In the genomic region with DNA sequence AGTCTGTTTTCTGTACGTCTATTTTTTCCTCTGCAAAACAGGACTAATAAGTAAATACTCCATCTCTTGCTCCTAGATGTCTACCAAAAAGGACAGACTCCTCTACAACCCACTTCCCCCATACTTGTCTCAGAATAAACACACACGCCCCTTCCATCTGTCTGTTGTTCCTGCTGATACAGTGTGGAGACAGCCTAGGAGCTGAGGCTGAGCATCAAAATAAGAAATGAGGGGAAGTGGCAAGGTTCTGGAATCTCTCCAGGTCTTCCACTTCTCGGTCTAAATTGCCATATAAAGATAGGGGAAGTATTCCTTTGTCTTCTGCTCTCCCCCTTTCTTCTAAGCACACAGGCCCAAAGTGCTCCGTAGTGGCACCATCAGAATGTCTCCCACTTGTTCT, we compare ENCODE assay signal across 20 cellular contexts. TPM values are rescaled to one million over a fixed set of nuclear protein-coding genes. Genes with fewer than 3 reads are reported as not detected.
A peak's percentile ranks its signal among the peaks of the same experiment; 100 is the strongest.
DNase-seq lines count a peak whose midpoint lies in the region; ATAC-seq, FAIRE-seq and TF ChIP-seq lines count a peak whose summit lies in the region.
"Had no signal": no experiment of that assay in that cellular context is flagged by ENCODE, and none has a peak within 500 bp of the region (broad histone marks: within the 10 kb centered on the region; RNA-seq: fewer than 3 reads in every experiment).

No MANE protein-coding gene starts in this region.

- CTCF ChIA-PET in K562 (lab: Yijun Ruan, JAX; ENCODE audit: low intra/inter-chr PET ratio): no interaction called here

- no peak overlapping the region for H2AFZ ChIP-seq in K562 (ENCODE audit: low read depth, low read length)

- TF ChIP-seq CTCF in K562 (IDR thresholded peaks at IDR 0.05 in 2 of 3, conservative IDR thresholded peaks at IDR 0.05 in 1 of 3; ENCODE audit: insufficient read depth in 2 of 3, low read depth in 1 of 3, low read length in 3 of 3) (no peak), spleen (IDR thresholded peaks at IDR 0.05 in 8 of 11, conservative IDR thresholded peaks at IDR 0.05 in 3 of 11) (no peak)

- TF ChIP-seq EP300 in K562 (IDR thresholded peaks at IDR 0.05; ENCODE audit: low read length): no peak

- no peak for ATAC-seq in K562
- no peak for ATAC-seq in GM21786 (IDR thresholded peaks at IDR 0.05; ENCODE audit: unreplicated experiment)
- ATAC-seq: stimulated activated naive CD8-positive, alpha-beta T cell treated with anti-CD3 and anti-CD28 coated beads, Interleukin-15, Interleukin-2, amounts not matched to agents 100 U/mL and 50 U/mL, for 24 hours had no signal

- no peaks in the 10 kb centered on the region for H3K79me2 ChIP-seq in K562 (ENCODE audit: control insufficient read depth, insufficient read depth, low read length)

- no peaks in the 10 kb centered on the region for H4K20me1 ChIP-seq in K562 (replicated peaks; ENCODE audit: control insufficient read depth, insufficient read depth, low read length)

- DNase-seq in SIG-M5 treated with dmso at 0.1 percent for 504 hours (lab: John Stamatoyannopoulos, UW; ENCODE audit: unreplicated experiment) (peak; percentile 51), SIG-M5 (lab: John Stamatoyannopoulos, UW) (no peak), NCI-H69 (lab: John Stamatoyannopoulos, UW) (peak; percentile 76), K562 (ENCODE audit: extremely low read depth in 1 of 4, low spot score in 3 of 4) (no peak), spleen (peak; percentile 11), GM03348 (ENCODE audit: low spot score) (no peak), NCI-H187 (lab: John Stamatoyannopoulos, UW) (no peak)
- DNase-seq: activated CD4-positive, alpha-beta T cell treated with anti-CD3 and anti-CD28 coated beads, Interleukin-2, amount 10 ng/mL, durations not matched to agents 7 days and 5 days; activated naive CD4-positive, alpha-beta T cell treated with Interleukin-2 at 50 U/mL for 16 hours; activated T-cell treated with anti-CD3 and anti-CD28 coated beads for 4 hours; CD4-positive, CD25-positive, alpha-beta regulatory T cell; endodermal cell; NCI-H1105 treated with DMSO at 0.1 percent for 48 hours; NCI-H345; retina; SJCRH30; stimulated activated naive CD8-positive, alpha-beta T cell treated with anti-CD3 and anti-CD28 coated beads, Interleukin-15, Interleukin-2, amounts not matched to agents 100 U/mL and 50 U/mL, for 24 hours; trophoblast cell had no signal

- no peak overlapping the region for H3K9ac ChIP-seq in K562 (ENCODE audit: insufficient read depth in 1 of 2, low read depth in 2 of 2, low read length in 2 of 2)

- H3K36me3 ChIP-seq in K562 (ENCODE audit: control insufficient read depth, insufficient read depth, low read length) (no peaks in the 10 kb centered on the region), spleen (no peaks in the 10 kb centered on the region)
- H3K36me3 ChIP-seq: SJCRH30 had no signal

- H3K4me3 ChIP-seq in K562 (no peak overlapping the region), spleen (no peak overlapping the region)
- H3K4me3 ChIP-seq: SJCRH30 had no signal

- in situ Hi-C loops in K562 (cut with MboI): no loop called here

- H3K27me3 ChIP-seq in K562 (ENCODE audit: control insufficient read depth in 2 of 2, insufficient read depth in 2 of 2, low read length in 2 of 2) (no peaks in the 10 kb centered on the region), spleen (replicated peaks in 1 of 7) (no peaks in the 10 kb centered on the region)
- H3K27me3 ChIP-seq: SJCRH30 had no signal

- TF ChIP-seq RAD21 in K562 (CRISPR knock-in tag; conservative IDR thresholded peaks at IDR 0.05 in 1 of 2, IDR thresholded peaks at IDR 0.05 in 1 of 2): no peak

- H3K27ac ChIP-seq in K562 (ENCODE audit: extremely low read depth, low read depth, low read length) (no peak overlapping the region), spleen (peak overlapping the region in 1 of 8 donors; percentile 4)
- H3K27ac ChIP-seq: SJCRH30 had no signal

- H3K9me3 ChIP-seq in K562 (replicated peaks; ENCODE audit: control insufficient read depth, insufficient read depth, low read depth, low read length) (no peaks in the 10 kb centered on the region; the same call in 1 of the 2 replicates), spleen (no peaks in the 10 kb centered on the region)
- H3K9me3 ChIP-seq: SJCRH30 had no signal

- H3K9me1 ChIP-seq in K562 (ENCODE audit: control insufficient read depth, insufficient read depth, low read length): peaks cover 3% of the 10 kb centered on the region

- no peak for TF ChIP-seq POLR2A in K562 (conservative IDR thresholded peaks at IDR 0.05)
- no peak for TF ChIP-seq POLR2A in spleen (IDR thresholded peaks at IDR 0.05)

- H3K4me2 ChIP-seq in K562 (ENCODE audit: insufficient read depth, low read length): no peak overlapping the region

- WGBS in K562 (ENCODE audit: insufficient coverage, low coverage, missing lambda C conversion rate): 11% methylated on average over 4 of the region's 4 CpGs
- 20 to 33% (median 29%) methylated on average over 4 of the region's 4 CpGs for WGBS in spleen, 5 donors

- POLR2A ChIA-PET in K562 (lab: Yijun Ruan, JAX): interaction anchor here (0.6 to 0.9 kb wide), 2 partner anchors 12 to 31 kb away, joined by 3 to 4 read pairs; partner anchors contain the start of gene VSIR

- FAIRE-seq in K562 (lab: Jason Lieb, UNC): no peak
- FAIRE-seq: A204.1 had no signal

- BruUV-seq in K562 (replicated peaks; lab: Mats Ljungman, UMichigan): no TSS peak

- intact Hi-C loops in K562 (cut with micrococcal nuclease) (no loop called here), spleen (cut with DNase I; ENCODE audit: low total_unique reads) (no loop called here)

- H3K4me1 ChIP-seq in K562 (replicated peaks in 1 of 2; ENCODE audit: control insufficient read depth in 2 of 2, insufficient read depth in 2 of 2, low read length in 2 of 2) (peaks cover 17 to 33% of the 10 kb centered on the region in 2 experiments), spleen (peaks cover 0 to 56% (median 26%) of the 10 kb centered on the region in 6 donors)
- H3K4me1 ChIP-seq: SJCRH30 had no signal

TF ChIP-seq in K562, 482 proteins besides CTCF, POLR2A, EP300 and RAD21:
- TF ChIP-seq SPI1 (IDR thresholded peaks at IDR 0.05; ENCODE audit: borderline replicate concordance, low read depth, low read length): peak; percentile 42; the same call in 1 of the 2 replicates
- TF ChIP-seq LEF1 (IDR thresholded peaks at IDR 0.05): no peak
- TF ChIP-seq, protein P1, sequence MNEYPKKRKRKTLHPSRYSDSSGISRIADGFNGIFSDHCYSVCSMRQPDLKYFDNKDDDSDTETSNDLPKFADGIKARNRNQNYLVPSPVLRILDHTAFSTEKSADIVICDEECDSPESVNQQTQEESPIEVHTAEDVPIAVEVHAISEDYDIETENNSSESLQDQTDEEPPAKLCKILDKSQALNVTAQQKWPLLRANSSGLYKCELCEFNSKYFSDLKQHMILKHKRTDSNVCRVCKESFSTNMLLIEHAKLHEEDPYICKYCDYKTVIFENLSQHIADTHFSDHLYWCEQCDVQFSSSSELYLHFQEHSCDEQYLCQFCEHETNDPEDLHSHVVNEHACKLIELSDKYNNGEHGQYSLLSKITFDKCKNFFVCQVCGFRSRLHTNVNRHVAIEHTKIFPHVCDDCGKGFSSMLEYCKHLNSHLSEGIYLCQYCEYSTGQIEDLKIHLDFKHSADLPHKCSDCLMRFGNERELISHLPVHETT (CRISPR knock-in tag; conservative IDR thresholded peaks at IDR 0.05 in 1 of 2, IDR thresholded peaks at IDR 0.05 in 1 of 2): 0 out of 4 replicates have a peak, but pooled peaks of 1 of the 2 experiments have one; percentile 32

RNA-seq across cellular contexts. Expression of gene VSIR, which starts 30.7 kb away (rescaled TPM):
- 4.2 and 14.4 TPM in 2 replicates for total RNA-seq in K562 (2011; cell fraction: chromatin; rRNA removed; ENCODE audit: low replicate concordance)
- total RNA-seq in K562 (2011; cell fraction: nucleolus; rRNA removed): 9.6 and 14.8 TPM in 2 replicates
- 9.2 and 10.6 TPM in 2 replicates for total RNA-seq in K562 (2011; cell fraction: nucleoplasm; rRNA removed)
- total RNA-seq in K562 (2014; rRNA removed): 12.7 and 13.1 TPM in 2 replicates
- total RNA-seq in K562 (2014; rRNA removed; fragmentation: Illumina TruSeq; extraction: Trizol): 2.4 and 3.0 TPM in 2 replicates
- total RNA-seq in K562 (2015; rRNA removed; fragmentation: Illumina TruSeq; extraction: Trizol): 20.1 and 20.5 TPM in 2 replicates
- total RNA-seq in K562 (2021): 15.2 and 15.7 TPM in 2 replicates
- 6.3 and 7.9 TPM in 2 replicates for polyA plus RNA-seq in K562 (2011; rRNA removed)
- polyA plus RNA-seq in K562 (2011; cell fraction: cytosol; rRNA removed): 4.8 and 19.8 TPM in 2 replicates
- 7.5 and 24.7 TPM in 2 replicates for polyA plus RNA-seq in K562 (2011; cell fraction: nucleus; rRNA removed)
- 17.5 and 209 TPM in 2 replicates for polyA plus RNA-seq in K562 (2012)
- 12.1 and 15.1 TPM in 2 replicates for polyA plus RNA-seq in K562 (2014; fragmentation: Illumina TruSeq; extraction: Trizol)
- under 1 TPM; 0.14 to 0.41 TPM for polyA plus RNA-seq in K562 (2014; fragmentation: Nextera tagmentation; extraction: Ambion mirVana)
- polyA plus RNA-seq in K562 (2014; rRNA removed): 9.3 and 12.6 TPM in 2 replicates
- 2.1 and 6.2 TPM in 2 replicates for polyA minus RNA-seq in K562 (2011; rRNA and poly(A)+ RNA removed)
- polyA minus RNA-seq in K562 (2011; cell fraction: cytosol; rRNA and poly(A)+ RNA removed): 4.9 and 8.1 TPM in 2 replicates
- polyA minus RNA-seq in K562 (2011; cell fraction: nucleus; rRNA and poly(A)+ RNA removed): 6.1 and 8.9 TPM in 2 replicates
- 100 to 1,000 TPM; 202 to 512 (median 313) TPM for total RNA-seq in spleen
- 10 to 100 TPM; 34.5 to 84.3 (median 50.4) TPM for polyA plus RNA-seq in spleen

RNA-seq across cellular contexts. Expression of gene PSAP, which starts 47.0 kb away (rescaled TPM):
- 516 and 975 TPM in 2 replicates for total RNA-seq in K562 (2011; cell fraction: chromatin; rRNA removed; ENCODE audit: low replicate concordance)
- 1,506 and 1,517 TPM in 2 replicates for total RNA-seq in K562 (2011; cell fraction: nucleolus; rRNA removed)
- total RNA-seq in K562 (2011; cell fraction: nucleoplasm; rRNA removed): 977 and 1,240 TPM in 2 replicates
- total RNA-seq in K562 (2014; rRNA removed) (300 and 431 TPM in 2 replicates), K562 (2014; rRNA removed; fragmentation: Illumina TruSeq; extraction: Trizol) (231 and 245 TPM in 2 replicates), K562 (2015; rRNA removed; fragmentation: Illumina TruSeq; extraction: Trizol) (354 and 357 TPM in 2 replicates), K562 (2021) (458 and 473 TPM in 2 replicates), spleen (1,000 to 10,000 TPM; 1,269 to 1,826 (median 1,507) TPM)
- polyA plus RNA-seq in K562 (2011; rRNA removed) (613 and 630 TPM in 2 replicates), K562 (2014; fragmentation: Illumina TruSeq; extraction: Trizol) (439 and 442 TPM in 2 replicates), K562 (2014; fragmentation: Nextera tagmentation; extraction: Ambion mirVana) (100 to 1,000 TPM; 429 to 700 TPM), K562 (2014; rRNA removed) (399 and 425 TPM in 2 replicates), spleen (100 to 1,000 TPM; 363 to 690 (median 437) TPM)
- polyA plus RNA-seq in K562 (2011; cell fraction: cytosol; rRNA removed): 632 and 704 TPM in 2 replicates
- 504 and 505 TPM in 2 replicates for polyA plus RNA-seq in K562 (2011; cell fraction: nucleus; rRNA removed)
- 541 and 1,183 TPM in 2 replicates for polyA plus RNA-seq in K562 (2012)
- polyA minus RNA-seq in K562 (2011; rRNA and poly(A)+ RNA removed): 379 and 426 TPM in 2 replicates
- 290 and 309 TPM in 2 replicates for polyA minus RNA-seq in K562 (2011; cell fraction: cytosol; rRNA and poly(A)+ RNA removed)
- 87.5 and 138 TPM in 2 replicates for polyA minus RNA-seq in K562 (2011; cell fraction: nucleus; rRNA and poly(A)+ RNA removed)

Comparison
In these comparisons a context has a peak if more than half of its experiments do, and no peak if none do; other contexts are left out.
1. DNase-seq: peak in SIG-M5 treated with dmso at 0.1 percent for 504 hours (single experiment), NCI-H69 (single experiment) and spleen (single experiment); none in SIG-M5 (single experiment), K562 (0 of 4), GM03348 (single experiment) and NCI-H187 (0 of 2).
2. RNA of gene VSIR, which starts 30.7 kb away (total RNA-seq): 202 to 512 TPM in spleen; 2.4 to 20.5 TPM in K562; every median in the first group is over 4 times any median in the second.